In genomic region chr1:45411510-45411899, GRCh38 we compare ENCODE assay signal across 1 cellular context.
TF ChIP-seq lines count a peak whose summit lies in the region.

No MANE protein-coding gene starts in this region.

TF ChIP-seq in GM23338, 12 proteins besides CTCF, POLR2A, EP300 and RAD21 (continued from another document):
- TF ChIP-seq ZNF114 (CRISPR knock-in tag; IDR thresholded peaks at IDR 0.05) (no peak), POLR2AphosphoS5 (IDR thresholded peaks at IDR 0.05; ENCODE audit: low read depth) (no peak), STAT1 (IDR thresholded peaks at IDR 0.05; ENCODE audit: unreplicated experiment) (no peak), REST (IDR thresholded peaks at IDR 0.05; ENCODE audit: unreplicated experiment) (no peak), EZH2 (IDR thresholded peaks at IDR 0.05; ENCODE audit: low read depth, unreplicated experiment) (no peak)
